ENCODE assay signal across 16 cellular contexts in genomic region chr3:156472150-156472549, GRCh38.
A peak's percentile ranks its signal among the peaks of the same experiment; 100 is the strongest.
DNase-seq lines count a peak whose midpoint lies in the region; ATAC-seq and TF ChIP-seq lines count a peak whose summit lies in the region.
"Had no signal": no experiment of that assay in that cellular context is flagged by ENCODE, and none has a peak within 500 bp of the region (broad histone marks: within the 10 kb centered on the region; RNA-seq: fewer than 3 reads in every experiment).

No MANE protein-coding gene starts in this region.

- H3K4me3 Mint-ChIP-seq in activated CD8-positive, alpha-beta T cell treated with anti-CD3 and anti-CD28 coated beads for 36 hours = no peak overlapping the region
- H3K4me3 Mint-ChIP-seq in activated CD8-positive, alpha-beta T cell treated with anti-CD3 and anti-CD28 coated beads, Interleukin-2, amount 10 ng/mL, durations not matched to agents 7 days and 5 days = no peak overlapping the region
- H3K4me3 Mint-ChIP-seq in endothelial cell (ENCODE audit: unreplicated experiment) = no peak overlapping the region
- H3K4me3 Mint-ChIP-seq: GM23338 had no signal

- H3K36me3 ChIP-seq in Panc1 (ENCODE audit: control insufficient read depth, insufficient read depth, low read length) = no peaks in the 10 kb centered on the region
- no peaks in the 10 kb centered on the region for H3K36me3 ChIP-seq in thyroid gland
- H3K36me3 ChIP-seq: adrenal gland had no signal

- H3K27ac Mint-ChIP-seq in activated CD8-positive, alpha-beta T cell treated with anti-CD3 and anti-CD28 coated beads for 36 hours = no peak overlapping the region
- H3K27ac Mint-ChIP-seq in activated CD8-positive, alpha-beta T cell treated with anti-CD3 and anti-CD28 coated beads, Interleukin-2, amount 10 ng/mL, durations not matched to agents 7 days and 5 days = no peak overlapping the region
- H3K27ac Mint-ChIP-seq in endothelial cell (ENCODE audit: unreplicated experiment) = no peak overlapping the region
- H3K27ac Mint-ChIP-seq: GM23338 had no signal

- no peak for TF ChIP-seq POLR2A in thyroid gland (IDR thresholded peaks at IDR 0.05)

- 70 to 74% methylated on average over 4 of the region's 4 CpGs for WGBS in thyroid gland, 2 donors

- in situ Hi-C loops in Panc1 (cut with HindIII; ENCODE audit: low pct_unique_long_range_greater_than_20kb, low sequenced_read_pairs) = no loop called here

- no peak overlapping the region for H3K27ac ChIP-seq in Panc1 (ENCODE audit: low read length)
- peak overlapping the region; percentile 8 to 79 (median 68) for H3K27ac ChIP-seq in thyroid gland
- H3K27ac ChIP-seq: adrenal gland had no signal

- CTCF ChIA-PET in activated CD8-positive, alpha-beta T cell treated with anti-CD3 and anti-CD28 coated beads for 36 hours (lab: Charles Lee) = interaction anchor here (1.4 kb wide), 1 partner anchor 21 kb away, joined by 3 read pairs; no protein-coding TSS in a partner anchor
- CTCF ChIA-PET in activated CD8-positive, alpha-beta T cell treated with anti-CD3 and anti-CD28 coated beads, Interleukin-2, amount 10 ng/mL, durations not matched to agents 7 days and 5 days (lab: Charles Lee) = interaction anchor here (4.9 kb wide), 1 partner anchor 37 kb away, joined by 41 read pairs; no protein-coding TSS in a partner anchor
- CTCF ChIA-PET in Panc1 (lab: Charles Lee) = no interaction called here

- no peaks in the 10 kb centered on the region for H3K4me1 Mint-ChIP-seq in activated CD8-positive, alpha-beta T cell treated with anti-CD3 and anti-CD28 coated beads for 36 hours (ENCODE audit: low read depth)
- peaks cover 3% of the 10 kb centered on the region for H3K4me1 Mint-ChIP-seq in activated CD8-positive, alpha-beta T cell treated with anti-CD3 and anti-CD28 coated beads, Interleukin-2, amount 10 ng/mL, durations not matched to agents 7 days and 5 days (ENCODE audit: low read depth)
- H3K4me1 Mint-ChIP-seq in endothelial cell (ENCODE audit: unreplicated experiment) = no peaks in the 10 kb centered on the region

- H3K27me3 ChIP-seq in Panc1 (ENCODE audit: control insufficient read depth, insufficient read depth, low read length) = peaks cover 2% of the 10 kb centered on the region; the same call in 1 of the 2 replicates
- no peaks in the 10 kb centered on the region for H3K27me3 ChIP-seq in thyroid gland
- H3K27me3 ChIP-seq: adrenal gland had no signal

- H3K27me3 Mint-ChIP-seq in activated CD8-positive, alpha-beta T cell treated with anti-CD3 and anti-CD28 coated beads for 36 hours = peaks cover 10% of the 10 kb centered on the region
- H3K27me3 Mint-ChIP-seq in activated CD8-positive, alpha-beta T cell treated with anti-CD3 and anti-CD28 coated beads, Interleukin-2, amount 10 ng/mL, durations not matched to agents 7 days and 5 days (ENCODE audit: low read depth) = peaks cover 33% of the 10 kb centered on the region
- peaks cover 3% of the 10 kb centered on the region for H3K27me3 Mint-ChIP-seq in endothelial cell (ENCODE audit: unreplicated experiment)

- H3K36me3 Mint-ChIP-seq in activated CD8-positive, alpha-beta T cell treated with anti-CD3 and anti-CD28 coated beads for 36 hours (ENCODE audit: low read depth) = no peaks in the 10 kb centered on the region
- no peaks in the 10 kb centered on the region for H3K36me3 Mint-ChIP-seq in activated CD8-positive, alpha-beta T cell treated with anti-CD3 and anti-CD28 coated beads, Interleukin-2, amount 10 ng/mL, durations not matched to agents 7 days and 5 days (ENCODE audit: low read depth)
- H3K36me3 Mint-ChIP-seq in endothelial cell (ENCODE audit: low read depth, unreplicated experiment) = no peaks in the 10 kb centered on the region

- intact Hi-C loops in activated CD8-positive, alpha-beta T cell treated with anti-CD3 and anti-CD28 coated beads for 36 hours (cut with micrococcal nuclease) = no loop called here
- intact Hi-C loops in Panc1 (cut with micrococcal nuclease; ENCODE audit: unreplicated experiment) (no loop called here), thyroid gland (cut with DNase I) (no loop called here)

- peak; percentile 18 for DNase-seq in activated CD8-positive, alpha-beta T cell treated with anti-CD3 and anti-CD28 coated beads for 36 hours
- DNase-seq in activated CD8-positive, alpha-beta T cell treated with anti-CD3 and anti-CD28 coated beads, Interleukin-2, amount 10 ng/mL, durations not matched to agents 7 days and 5 days = no peak
- DNase-seq in Panc1 (ENCODE audit: low read depth, low spot score) = no peak
- no peak for DNase-seq in thyroid gland
- DNase-seq in endothelial cell (ENCODE audit: low spot score) = no peak
- no peak for DNase-seq in UCSD-AML1 (lab: John Stamatoyannopoulos, UW; ENCODE audit: unreplicated experiment)
- no peak for DNase-seq in germinal center (ENCODE audit: low spot score)
- DNase-seq: adrenal gland, Karpas-422, left cardiac atrium, mucosa of descending colon, NCI-H1436 treated with DMSO at 0.1 percent for 48 hours, OCI-M1, T1000 had no signal

- BruUV-seq in Panc1 (replicated peaks; lab: Mats Ljungman, UMichigan) = no TSS peak

- TF ChIP-seq CTCF in activated CD8-positive, alpha-beta T cell treated with anti-CD3 and anti-CD28 coated beads for 36 hours (IDR thresholded peaks at IDR 0.05) = no peak
- TF ChIP-seq CTCF in GM12874 (IDR thresholded peaks at IDR 0.05; ENCODE audit: insufficient read depth, low read depth, low read length) (peak; percentile 20; the same call in 1 of the 2 replicates), Panc1 (IDR thresholded peaks at IDR 0.05) (peak; percentile 19; the same call in 1 of the 2 replicates), thyroid gland (IDR thresholded peaks at IDR 0.05) (peak in 1 of 6 experiments; percentile 8), endothelial cell (IDR thresholded peaks at IDR 0.05; ENCODE audit: unreplicated experiment) (no peak)

- H3K9me3 ChIP-seq in Panc1 (ENCODE audit: control insufficient read depth, insufficient read depth, low read depth, low read length) (no peaks in the 10 kb centered on the region), thyroid gland (no peaks in the 10 kb centered on the region)
- H3K9me3 ChIP-seq: adrenal gland, mucosa of descending colon had no signal

- no peak overlapping the region for H3K4me3 ChIP-seq in Panc1 (ENCODE audit: low read depth in 2 of 2, low read length in 2 of 2)
- H3K4me3 ChIP-seq in thyroid gland (replicated peaks in 1 of 3) = no peak overlapping the region
- H3K4me3 ChIP-seq: adrenal gland, GM23338, mucosa of descending colon had no signal

- no peak for ATAC-seq in activated CD8-positive, alpha-beta T cell treated with anti-CD3 and anti-CD28 coated beads for 36 hours
- no peak for ATAC-seq in activated CD8-positive, alpha-beta T cell treated with anti-CD3 and anti-CD28 coated beads, Interleukin-2, amount 10 ng/mL, durations not matched to agents 7 days and 5 days
- ATAC-seq in Panc1 = 0 out of 2 replicates have a peak, but pooled peaks have one; percentile 69
- ATAC-seq: GM23338, left cardiac atrium, mucosa of descending colon had no signal

- no peaks in the 10 kb centered on the region for H3K4me1 ChIP-seq in Panc1 (ENCODE audit: control insufficient read depth, insufficient read depth, low read length)
- peaks cover 34 to 40% of the 10 kb centered on the region in 2 donors for H3K4me1 ChIP-seq in thyroid gland

- no peaks in the 10 kb centered on the region for H3K9me3 Mint-ChIP-seq in activated CD8-positive, alpha-beta T cell treated with anti-CD3 and anti-CD28 coated beads for 36 hours
- no peaks in the 10 kb centered on the region for H3K9me3 Mint-ChIP-seq in activated CD8-positive, alpha-beta T cell treated with anti-CD3 and anti-CD28 coated beads, Interleukin-2, amount 10 ng/mL, durations not matched to agents 7 days and 5 days (ENCODE audit: insufficient read depth)
- no peaks in the 10 kb centered on the region for H3K9me3 Mint-ChIP-seq in endothelial cell (ENCODE audit: unreplicated experiment)
- H3K9me3 Mint-ChIP-seq: GM23338 had no signal

- POLR2A ChIA-PET in activated CD8-positive, alpha-beta T cell treated with anti-CD3 and anti-CD28 coated beads for 36 hours (lab: Charles Lee) = no interaction called here
- POLR2A ChIA-PET in activated CD8-positive, alpha-beta T cell treated with anti-CD3 and anti-CD28 coated beads, Interleukin-2, amount 10 ng/mL, durations not matched to agents 7 days and 5 days (lab: Charles Lee) = no interaction called here
- POLR2A ChIA-PET in Panc1 (lab: Charles Lee) = no interaction called here

Comparison
In these comparisons a context has a peak if more than half of its experiments do, and no peak if none do; other contexts are left out.
1. CTCF ChIP-seq: peak in GM12874 (single experiment) and Panc1 (single experiment); none in activated CD8-positive, alpha-beta T cell treated with anti-CD3 and anti-CD28 coated beads for 36 hours (single experiment) and endothelial cell (single experiment).